Comparison of ENCODE assay signal across 1 cellular context in the genomic region with DNA sequence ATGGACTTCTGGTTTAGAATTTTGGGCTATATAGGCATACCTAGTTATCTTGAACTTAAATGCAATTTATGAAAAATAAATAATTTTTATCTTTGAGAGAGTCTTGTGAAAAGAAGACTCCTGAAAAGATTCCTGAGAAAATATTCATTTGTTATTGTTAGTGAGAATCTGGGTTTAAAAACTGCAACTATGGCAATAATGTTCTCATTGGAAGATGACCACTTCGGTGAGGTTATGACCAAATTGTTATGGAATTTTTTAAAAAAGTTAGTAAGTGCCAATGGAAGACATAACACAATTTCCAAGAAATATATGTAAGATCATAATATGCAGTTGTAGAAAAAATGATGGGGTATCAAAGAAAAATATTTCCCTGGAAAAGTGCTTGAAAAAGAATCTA.
TF ChIP-seq lines count a peak whose summit lies in the region.

No MANE protein-coding gene starts in this region.

TF ChIP-seq in HepG2, 621 proteins besides CTCF, POLR2A, EP300 and RAD21 (continued from another document):
- TF ChIP-seq THAP9 (CRISPR knock-in tag; IDR thresholded peaks at IDR 0.05; ENCODE audit: borderline replicate concordance) (no peak), ZNF292 (CRISPR knock-in tag; IDR thresholded peaks at IDR 0.05; ENCODE audit: borderline replicate concordance, low read depth) (no peak), CCAR2 (optimal IDR thresholded peaks at IDR 0.05; ENCODE audit: low read depth, low read length) (no peak)
- TF ChIP-seq, protein P1, sequence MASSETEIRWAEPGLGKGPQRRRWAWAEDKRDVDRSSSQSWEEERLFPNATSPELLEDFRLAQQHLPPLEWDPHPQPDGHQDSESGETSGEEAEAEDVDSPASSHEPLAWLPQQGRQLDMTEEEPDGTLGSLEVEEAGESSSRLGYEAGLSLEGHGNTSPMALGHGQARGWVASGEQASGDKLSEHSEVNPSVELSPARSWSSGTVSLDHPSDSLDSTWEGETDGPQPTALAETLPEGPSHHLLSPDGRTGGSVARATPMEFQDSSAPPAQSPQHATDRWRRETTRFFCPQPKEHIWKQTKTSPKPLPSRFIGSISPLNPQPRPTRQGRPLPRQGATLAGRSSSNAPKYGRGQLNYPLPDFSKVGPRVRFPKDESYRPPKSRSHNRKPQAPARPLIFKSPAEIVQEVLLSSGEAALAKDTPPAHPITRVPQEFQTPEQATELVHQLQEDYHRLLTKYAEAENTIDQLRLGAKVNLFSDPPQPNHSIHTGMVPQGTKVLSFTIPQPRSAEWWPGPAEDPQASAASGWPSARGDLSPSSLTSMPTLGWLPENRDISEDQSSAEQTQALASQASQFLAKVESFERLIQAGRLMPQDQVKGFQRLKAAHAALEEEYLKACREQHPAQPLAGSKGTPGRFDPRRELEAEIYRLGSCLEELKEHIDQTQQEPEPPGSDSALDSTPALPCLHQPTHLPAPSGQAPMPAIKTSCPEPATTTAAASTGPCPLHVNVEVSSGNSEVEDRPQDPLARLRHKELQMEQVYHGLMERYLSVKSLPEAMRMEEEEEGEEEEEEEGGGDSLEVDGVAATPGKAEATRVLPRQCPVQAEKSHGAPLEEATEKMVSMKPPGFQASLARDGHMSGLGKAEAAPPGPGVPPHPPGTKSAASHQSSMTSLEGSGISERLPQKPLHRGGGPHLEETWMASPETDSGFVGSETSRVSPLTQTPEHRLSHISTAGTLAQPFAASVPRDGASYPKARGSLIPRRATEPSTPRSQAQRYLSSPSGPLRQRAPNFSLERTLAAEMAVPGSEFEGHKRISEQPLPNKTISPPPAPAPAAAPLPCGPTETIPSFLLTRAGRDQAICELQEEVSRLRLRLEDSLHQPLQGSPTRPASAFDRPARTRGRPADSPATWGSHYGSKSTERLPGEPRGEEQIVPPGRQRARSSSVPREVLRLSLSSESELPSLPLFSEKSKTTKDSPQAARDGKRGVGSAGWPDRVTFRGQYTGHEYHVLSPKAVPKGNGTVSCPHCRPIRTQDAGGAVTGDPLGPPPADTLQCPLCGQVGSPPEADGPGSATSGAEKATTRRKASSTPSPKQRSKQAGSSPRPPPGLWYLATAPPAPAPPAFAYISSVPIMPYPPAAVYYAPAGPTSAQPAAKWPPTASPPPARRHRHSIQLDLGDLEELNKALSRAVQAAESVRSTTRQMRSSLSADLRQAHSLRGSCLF (CRISPR knock-in tag; IDR thresholded peaks at IDR 0.05; ENCODE audit: borderline replicate concordance), result no peak
